In the genomic region with DNA sequence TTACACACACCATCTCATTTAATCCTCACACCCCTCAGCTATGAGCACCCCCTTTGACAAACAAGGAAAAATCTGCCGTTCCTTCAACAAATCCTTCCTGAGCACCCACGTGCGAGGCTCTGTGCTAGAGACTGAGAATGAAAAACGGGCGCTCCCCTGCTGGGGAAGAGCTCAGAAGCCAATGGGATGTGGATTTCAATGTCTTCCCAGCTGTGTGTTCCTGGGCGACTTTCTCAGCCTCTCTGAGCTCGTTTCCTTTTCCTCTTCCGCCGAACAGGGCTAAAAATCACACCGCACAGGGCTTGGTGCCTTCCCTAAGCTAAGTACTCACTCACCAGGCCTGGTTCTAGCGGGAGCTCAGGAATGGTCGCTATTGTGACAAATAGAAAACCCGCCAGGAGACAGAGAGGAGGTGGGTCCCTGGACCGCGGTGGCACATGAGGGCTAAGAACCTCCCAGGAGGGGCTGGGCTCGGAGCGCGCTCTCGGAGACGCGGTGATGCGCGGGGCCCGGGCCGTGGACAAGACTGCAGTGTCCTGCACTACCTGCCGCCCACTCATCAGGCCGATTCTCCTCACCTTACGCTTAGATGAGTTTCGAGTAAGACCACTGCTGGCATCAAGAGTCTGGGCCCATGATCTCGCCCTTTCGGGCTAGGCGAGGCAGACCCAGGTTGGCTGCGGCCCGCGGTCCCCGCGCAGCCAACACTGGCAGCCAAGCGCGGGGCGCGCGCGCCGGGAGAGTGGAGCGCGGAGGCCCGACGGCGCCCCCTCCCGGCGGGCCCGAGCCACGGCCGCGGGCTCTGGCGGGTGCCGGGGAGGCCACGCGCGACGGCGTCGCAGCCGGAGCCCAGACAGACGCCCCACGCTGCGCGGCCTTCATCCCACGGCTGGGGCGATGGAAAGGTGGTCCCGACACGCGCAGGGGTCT, we compare ENCODE assay signal across 8 cellular contexts. TPM values are rescaled to one million over a fixed set of nuclear protein-coding genes. Genes with fewer than 3 reads are reported as not detected.
DNase-seq lines count a peak whose midpoint lies in the region; ATAC-seq lines count a peak whose summit lies in the region.

No MANE protein-coding gene starts in this region.

- no peaks in the 10 kb centered on the region for H3K36me3 ChIP-seq in CD4-positive, alpha-beta memory T cell (ENCODE audit: insufficient read depth, low read length)

- H3K27me3 Mint-ChIP-seq in CD4-positive, alpha-beta memory T cell: peaks cover 6 to 13% of the 10 kb centered on the region in 2 donors

- peak overlapping the region; percentile 66 to 82 for H3K4me3 ChIP-seq in CD4-positive, alpha-beta memory T cell (ENCODE audit: low read length in 2 of 2)

- H3K27ac Mint-ChIP-seq in CD4-positive, alpha-beta memory T cell: peak overlapping the region; percentile 50 to 95 (median 91)

- H3K4me1 ChIP-seq in CD4-positive, alpha-beta memory T cell (ENCODE audit: insufficient read depth, low read length): peaks cover 57% of the 10 kb centered on the region

- no peaks in the 10 kb centered on the region for H3K27me3 ChIP-seq in CD4-positive, alpha-beta memory T cell (ENCODE audit: insufficient read depth, low read length)

- POLR2A ChIA-PET in CD4-positive, alpha-beta memory T cell (lab: Charles Lee; ENCODE audit: partially characterized antibody): interaction anchor here (0.5 to 9.2 kb wide), 20 partner anchors 9 to 357 kb away, joined by 3 to 154 read pairs (median 4); a partner anchor contains a TSS

- peak overlapping the region; percentile 85 to 92 (median 88) for H3K4me3 Mint-ChIP-seq in CD4-positive, alpha-beta memory T cell

- H3K9me3 Mint-ChIP-seq in CD4-positive, alpha-beta memory T cell: no peaks in the 10 kb centered on the region

- peaks cover 0 to 3% of the 10 kb centered on the region in 2 donors for H3K36me3 Mint-ChIP-seq in CD4-positive, alpha-beta memory T cell

- H3K9me3 ChIP-seq in CD4-positive, alpha-beta memory T cell (ENCODE audit: control insufficient read depth in 1 of 2, low read length in 2 of 2): no peaks in the 10 kb centered on the region

- CTCF ChIA-PET in CD4-positive, alpha-beta memory T cell (lab: Charles Lee; ENCODE audit: partially characterized antibody): interaction anchor here (0.7 to 14.5 kb wide), 18 partner anchors 10 to 1521 kb away, joined by 3 to 271 read pairs (median 6); a partner anchor contains a TSS

- H3K4me1 Mint-ChIP-seq in CD4-positive, alpha-beta memory T cell: peaks cover 17 to 59% (median 45%) of the 10 kb centered on the region in 4 donors

- peak overlapping the region; percentile 45 for H3K27ac ChIP-seq in CD4-positive, alpha-beta memory T cell (ENCODE audit: low read depth, low read length)

- DNase-seq in CD4-positive, alpha-beta memory T cell: peak; percentile 72 to 83 (median 79)
- peak; percentile 25 for DNase-seq in HT-29 (ENCODE audit: low spot score)
- peak; percentile 31 for DNase-seq in activated CD4-positive, CD25-positive, alpha-beta regulatory T cell treated with anti-CD3 and anti-CD28 coated beads, Interleukin-2, amount 50 U/mL, for 16 hours (ENCODE audit: low read depth, low spot score)
- peak; percentile 42 for DNase-seq in cerebellar cortex (ENCODE audit: low spot score)
- peak in 1 of 2 donors; percentile 71 for DNase-seq in left colon
- peak; percentile 51 to 59 for DNase-seq in stimulated activated CD4-positive, alpha-beta T cell treated with anti-CD3 and anti-CD28 coated beads, Interleukin-1b, Interleukin-23, amount 100 ng/mL, for 4 hours (ENCODE audit: low read depth in 2 of 2)
- DNase-seq in epidermal melanocyte (ENCODE audit: insufficient read length, low spot score): no peak

- intact Hi-C loops in CD4-positive, alpha-beta memory T cell (cut with micrococcal nuclease): loop anchor here (1.0 to 2.0 kb wide), 3 partner anchors 26 to 251 kb away; a partner anchor contains a TSS
- intact Hi-C loops in left colon (cut with DNase I, micrococcal nuclease): no loop called here

- ATAC-seq in left colon: peak; percentile 40
- no peak for ATAC-seq in GM18517 (IDR thresholded peaks at IDR 0.05; ENCODE audit: unreplicated experiment)

RNA-seq across cellular contexts. Expression of a gene that starts 17.0 kb away (rescaled TPM):
- total RNA-seq in CD4-positive, alpha-beta memory T cell: not detected
- polyA plus RNA-seq in CD4-positive, alpha-beta memory T cell: not detected
- not detected in 2 replicates for total RNA-seq in HT-29 (2014; rRNA removed; shearing (Covaris generic))
- not detected for total RNA-seq in left colon

RNA-seq across cellular contexts. Expression of a gene that starts 26.6 kb away (rescaled TPM):
- total RNA-seq in CD4-positive, alpha-beta memory T cell: 10 to 100 TPM; 18.6 to 21.5 TPM
- polyA plus RNA-seq in CD4-positive, alpha-beta memory T cell: 1 to 10 TPM; 5.4 to 7.1 TPM
- 9.1 and 11.9 TPM in 2 replicates for total RNA-seq in HT-29 (2014; rRNA removed; shearing (Covaris generic))
- total RNA-seq in left colon: 10 to 100 TPM; 50.4 to 52.0 TPM

RNA-seq across cellular contexts. Expression of a gene that starts 57.0 kb away (rescaled TPM):
- total RNA-seq in CD4-positive, alpha-beta memory T cell: 1 to 10 TPM in 1 of 2 experiments, under 1 TPM in 1; 0.36 to 1.7 TPM
- not detected for polyA plus RNA-seq in CD4-positive, alpha-beta memory T cell
- 2.5 and 3.1 TPM in 2 replicates for total RNA-seq in HT-29 (2014; rRNA removed; shearing (Covaris generic))
- 10 to 100 TPM; 22.4 to 43.0 TPM for total RNA-seq in left colon
